7 cellular contexts compared by ENCODE assay signal in the genomic region with DNA sequence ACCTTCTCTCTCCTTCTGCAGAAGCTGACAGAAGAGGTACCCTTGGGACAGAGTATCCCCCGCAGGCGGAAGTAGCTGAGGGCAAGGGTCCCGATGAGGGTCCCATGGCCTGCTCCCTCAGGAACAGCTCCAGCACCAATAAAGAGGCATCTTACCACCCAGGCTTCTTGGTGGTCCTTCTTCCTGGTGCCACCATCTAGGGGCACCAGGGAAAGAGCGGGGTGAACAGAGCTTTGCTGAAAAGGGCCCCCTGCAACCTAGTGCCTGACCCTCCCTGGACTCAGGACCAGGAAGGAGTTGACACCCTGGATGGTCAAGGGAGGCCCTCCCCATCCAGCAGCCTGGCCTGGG. TPM values are rescaled to one million over a fixed set of nuclear protein-coding genes. Genes with fewer than 3 reads are reported as not detected.
A peak's percentile ranks its signal among the peaks of the same experiment; 100 is the strongest.
DNase-seq lines count a peak whose midpoint lies in the region; ATAC-seq and TF ChIP-seq lines count a peak whose summit lies in the region.

No MANE protein-coding gene starts in this region.

- H3K4me3 Mint-ChIP-seq in activated CD4-positive, alpha-beta memory T cell treated with anti-CD3 and anti-CD28 coated beads for 36 hours, result no peak overlapping the region

- TF ChIP-seq CTCF in HCT116 (IDR thresholded peaks at IDR 0.05 in 2 of 3, conservative IDR thresholded peaks at IDR 0.05 in 1 of 3; ENCODE audit: borderline replicate concordance in 1 of 3, insufficient read depth in 1 of 3, low read depth in 2 of 3, low read length in 2 of 3), result no peak

- peak overlapping the region; percentile 87 for H3K4me2 ChIP-seq in HCT116 (ENCODE audit: low read length)

- H3K9me2 ChIP-seq in HCT116 (ENCODE audit: insufficient read depth), result no peaks in the 10 kb centered on the region

- H3K36me3 Mint-ChIP-seq in activated CD4-positive, alpha-beta memory T cell treated with anti-CD3 and anti-CD28 coated beads for 36 hours, result peaks cover 70% of the 10 kb centered on the region

- H3K27ac ChIP-seq in HCT116 (ENCODE audit: low read depth, low read length) (peak overlapping the region; percentile 84), layer of hippocampus (ENCODE audit: low read depth, low read length) (peak overlapping the region; percentile 98), subcutaneous abdominal adipose tissue (ENCODE audit: low read depth, low read length) (peak overlapping the region; percentile 93)

- H3K9me3 ChIP-seq in HCT116 (ENCODE audit: control insufficient read depth in 1 of 2, insufficient read depth in 1 of 2, low read depth in 1 of 2, low read length in 2 of 2), result no peaks in the 10 kb centered on the region
- H3K9me3 ChIP-seq in subcutaneous abdominal adipose tissue (ENCODE audit: control insufficient read depth in 5 of 5, low read length in 5 of 5), result no peaks in the 10 kb centered on the region

- DNase-seq in HCT116 (ENCODE audit: low read depth, low spot score) (no peak), glomerular visceral epithelial cell (ENCODE audit: extremely low spot score) (no peak), D341Med (ENCODE audit: low spot score) (no peak), GM19238 (ENCODE audit: insufficient read length, low spot score) (no peak)
- DNase-seq in activated CD4-positive, alpha-beta memory T cell treated with anti-CD3 and anti-CD28 coated beads for 36 hours, result no peak

- peak overlapping the region; percentile 100 for H3K27ac Mint-ChIP-seq in activated CD4-positive, alpha-beta memory T cell treated with anti-CD3 and anti-CD28 coated beads for 36 hours

- H3K4me3 ChIP-seq in HCT116 (replicated peaks in 1 of 2; ENCODE audit: low read depth in 1 of 2, low read length in 2 of 2) (no peak overlapping the region), subcutaneous abdominal adipose tissue (ENCODE audit: low read depth in 1 of 5, low read length in 5 of 5) (no peak overlapping the region)

- POLR2A ChIA-PET in HCT116 (lab: Charles Lee), result interaction anchor here (1.0 to 3.1 kb wide), 9 partner anchors 13 to 102 kb away, joined by 3 to 18 read pairs (median 4); a partner anchor contains a TSS
- POLR2A ChIA-PET in activated CD4-positive, alpha-beta memory T cell treated with anti-CD3 and anti-CD28 coated beads for 36 hours (lab: Charles Lee), result interaction anchor here (0.7 to 4.2 kb wide), 20 partner anchors 10 to 277 kb away, joined by 3 to 60 read pairs (median 8); a partner anchor contains a TSS

- ATAC-seq in HCT116, result no peak

- no peak overlapping the region for H2AFZ ChIP-seq in HCT116 (ENCODE audit: low read depth, low read length, poor library complexity, severe bottlenecking)

- peaks cover 15 to 21% of the 10 kb centered on the region in 2 experiments for H3K4me1 ChIP-seq in HCT116 (ENCODE audit: control insufficient read depth in 1 of 2, insufficient read depth in 2 of 2, low read length in 2 of 2)
- H3K4me1 ChIP-seq in subcutaneous abdominal adipose tissue (ENCODE audit: control insufficient read depth in 5 of 5, insufficient read depth in 5 of 5, low read length in 5 of 5), result peaks cover 9 to 33% (median 29%) of the 10 kb centered on the region in 5 donors

- H3K79me2 ChIP-seq in HCT116 (ENCODE audit: insufficient read depth, low read length), result no peaks in the 10 kb centered on the region

- RAD21 ChIA-PET in HCT116 (lab: Charles Lee; ENCODE audit: low non-redundant PET in 1 of 2, low total read pairs in 2 of 2, uncharacterized antibody in 2 of 2, unreplicated experiment in 2 of 2), result interaction anchor here (1.0 to 1.1 kb wide), 2 partner anchors 14 to 103 kb away, joined by 3 read pairs; a partner anchor contains a TSS

- H3K36me3 ChIP-seq in HCT116 (ENCODE audit: control insufficient read depth in 1 of 2, insufficient read depth in 2 of 2, low read length in 2 of 2), result peaks cover 26 to 41% of the 10 kb centered on the region in 2 experiments; a peak in 3 of 4 replicates
- peaks cover 11 to 73% (median 66%) of the 10 kb centered on the region in 5 donors for H3K36me3 ChIP-seq in subcutaneous abdominal adipose tissue (ENCODE audit: control insufficient read depth in 5 of 5, insufficient read depth in 5 of 5, low read length in 5 of 5)

- no peaks in the 10 kb centered on the region for H3K9me3 Mint-ChIP-seq in activated CD4-positive, alpha-beta memory T cell treated with anti-CD3 and anti-CD28 coated beads for 36 hours

- H3K9ac ChIP-seq in HCT116 (ENCODE audit: low read length) (no peak overlapping the region), subcutaneous abdominal adipose tissue (ENCODE audit: low read length in 5 of 5) (peak overlapping the region in 2 of 5 donors; percentile 44 to 93)

- no peaks in the 10 kb centered on the region for H3K27me3 ChIP-seq in HCT116 (ENCODE audit: insufficient read depth, low read length)
- H3K27me3 ChIP-seq in layer of hippocampus (ENCODE audit: control insufficient read depth, insufficient read depth, low read length), result no peaks in the 10 kb centered on the region
- H3K27me3 ChIP-seq in subcutaneous abdominal adipose tissue (ENCODE audit: control insufficient read depth in 5 of 5, insufficient read depth in 4 of 5, low read length in 5 of 5), result no peaks in the 10 kb centered on the region

- intact Hi-C loops in HCT116 (cut with micrococcal nuclease), result loop anchor here (2.0 kb wide), 1 partner anchor 46 kb away; a partner anchor contains a TSS
- intact Hi-C loops in activated CD4-positive, alpha-beta memory T cell treated with anti-CD3 and anti-CD28 coated beads for 36 hours (cut with micrococcal nuclease), result no loop called here

- no peak for TF ChIP-seq POLR2A in HCT116 (IDR thresholded peaks at IDR 0.05; ENCODE audit: borderline replicate concordance, extremely low read depth, insufficient read depth, insufficient read length)

- BruUV-seq in HCT116 (replicated peaks; lab: Mats Ljungman, UMichigan), result no TSS peak

- no peaks in the 10 kb centered on the region for H4K20me1 ChIP-seq in HCT116 (ENCODE audit: insufficient read depth)

- no peak for TF ChIP-seq RAD21 in HCT116 (IDR thresholded peaks at IDR 0.05; ENCODE audit: low read depth)

- H3K27me3 Mint-ChIP-seq in activated CD4-positive, alpha-beta memory T cell treated with anti-CD3 and anti-CD28 coated beads for 36 hours, result no peaks in the 10 kb centered on the region

- CTCF ChIA-PET in HCT116 (lab: Charles Lee), result interaction anchor here (1.0 to 3.2 kb wide), 17 partner anchors 9 to 137 kb away, joined by 3 to 20 read pairs (median 4); a partner anchor contains a TSS
- CTCF ChIA-PET in activated CD4-positive, alpha-beta memory T cell treated with anti-CD3 and anti-CD28 coated beads for 36 hours (lab: Charles Lee), result interaction anchor here (1.0 to 4.6 kb wide), 24 partner anchors 9 to 233 kb away, joined by 3 to 76 read pairs (median 10); a partner anchor contains a TSS

- peaks cover 36% of the 10 kb centered on the region for H3K4me1 Mint-ChIP-seq in activated CD4-positive, alpha-beta memory T cell treated with anti-CD3 and anti-CD28 coated beads for 36 hours (ENCODE audit: low read depth)

TF ChIP-seq in HCT116, 20 proteins besides CTCF, POLR2A, EP300 and RAD21:
- TF ChIP-seq EZH2 (IDR thresholded peaks at IDR 0.05) (no peak), EGR1 (IDR thresholded peaks at IDR 0.05; ENCODE audit: low read depth) (no peak), CBX3 (IDR thresholded peaks at IDR 0.05; ENCODE audit: low read depth) (no peak), SIN3A (IDR thresholded peaks at IDR 0.05; ENCODE audit: low read depth) (no peak), ELF1 (IDR thresholded peaks at IDR 0.05; ENCODE audit: borderline replicate concordance, low read depth) (no peak), JUND (IDR thresholded peaks at IDR 0.05) (no peak), SP1 (IDR thresholded peaks at IDR 0.05; ENCODE audit: low read depth) (no peak), SRF (IDR thresholded peaks at IDR 0.05; ENCODE audit: low read depth) (no peak)
- TF ChIP-seq, protein P1, sequence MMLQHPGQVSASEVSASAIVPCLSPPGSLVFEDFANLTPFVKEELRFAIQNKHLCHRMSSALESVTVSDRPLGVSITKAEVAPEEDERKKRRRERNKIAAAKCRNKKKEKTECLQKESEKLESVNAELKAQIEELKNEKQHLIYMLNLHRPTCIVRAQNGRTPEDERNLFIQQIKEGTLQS (IDR thresholded peaks at IDR 0.05), result no peak
- TF ChIP-seq, protein P2, sequence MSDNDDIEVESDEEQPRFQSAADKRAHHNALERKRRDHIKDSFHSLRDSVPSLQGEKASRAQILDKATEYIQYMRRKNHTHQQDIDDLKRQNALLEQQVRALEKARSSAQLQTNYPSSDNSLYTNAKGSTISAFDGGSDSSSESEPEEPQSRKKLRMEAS (IDR thresholded peaks at IDR 0.05), result no peak
TF ChIP-seq in HCT116: peak in this region for 0.

RNA-seq across cellular contexts. Expression of a gene that starts 0.6 kb away (rescaled TPM):
- 21.7 TPM for total RNA-seq in HCT116 (2021; ENCODE audit: unreplicated experiment)
- polyA plus RNA-seq in HCT116 (2012), result 22.9 and 34.4 TPM in 2 replicates
- total RNA-seq in activated CD4-positive, alpha-beta memory T cell treated with anti-CD3 and anti-CD28 coated beads for 36 hours, result 100 to 1,000 TPM; 158 to 172 TPM

RNA-seq across cellular contexts. Expression of a gene that starts 11.4 kb away (rescaled TPM):
- total RNA-seq in HCT116 (2021; ENCODE audit: unreplicated experiment), result 7.6 TPM
- 6.0 and 8.2 TPM in 2 replicates for polyA plus RNA-seq in HCT116 (2012)
- 10 to 100 TPM; 24.9 to 27.9 TPM for total RNA-seq in activated CD4-positive, alpha-beta memory T cell treated with anti-CD3 and anti-CD28 coated beads for 36 hours

RNA-seq across cellular contexts. Expression of a gene that starts 13.2 kb away (rescaled TPM):
- 78.0 TPM for total RNA-seq in HCT116 (2021; ENCODE audit: unreplicated experiment)
- 77.8 and 79.6 TPM in 2 replicates for polyA plus RNA-seq in HCT116 (2012)
- total RNA-seq in activated CD4-positive, alpha-beta memory T cell treated with anti-CD3 and anti-CD28 coated beads for 36 hours, result 10 to 100 TPM; 75.5 to 80.4 TPM

RNA-seq across cellular contexts. Expression of a gene that starts 14.1 kb away (rescaled TPM):
- 160 TPM for total RNA-seq in HCT116 (2021; ENCODE audit: unreplicated experiment)
- 113 and 172 TPM in 2 replicates for polyA plus RNA-seq in HCT116 (2012)
- total RNA-seq in activated CD4-positive, alpha-beta memory T cell treated with anti-CD3 and anti-CD28 coated beads for 36 hours, result 100 to 1,000 TPM; 404 to 411 TPM

RNA-seq across cellular contexts. Expression of a gene that starts 19.1 kb away (rescaled TPM):
- 42.0 TPM for total RNA-seq in HCT116 (2021; ENCODE audit: unreplicated experiment)
- 57.8 and 70.6 TPM in 2 replicates for polyA plus RNA-seq in HCT116 (2012)
- 10 to 100 TPM; 40.0 to 40.9 TPM for total RNA-seq in activated CD4-positive, alpha-beta memory T cell treated with anti-CD3 and anti-CD28 coated beads for 36 hours
